In the genomic region with DNA sequence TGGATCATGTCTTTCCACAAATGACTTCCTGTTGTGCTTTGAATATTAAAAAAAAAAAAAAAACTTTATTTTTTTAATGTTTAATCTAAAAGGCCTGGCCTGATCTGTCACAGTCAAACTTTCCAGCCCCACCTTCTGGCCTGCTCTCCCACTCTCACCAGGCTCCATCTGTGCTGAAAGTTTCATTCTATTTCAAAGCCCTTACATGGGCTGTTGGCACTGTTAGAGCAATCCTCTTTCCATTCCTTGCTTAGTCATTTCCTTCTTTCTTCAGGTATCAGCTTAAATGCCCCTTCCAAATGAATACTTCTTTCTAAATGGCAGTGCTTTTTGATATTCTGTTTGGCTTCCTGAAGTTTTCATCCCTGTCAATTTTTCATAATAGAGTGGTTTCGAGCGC, we compare ENCODE assay signal across 16 cellular contexts.
"Had no signal": no experiment of that assay in that cellular context is flagged by ENCODE, and none has a peak within 500 bp of the region (broad histone marks: within the 10 kb centered on the region; RNA-seq: fewer than 3 reads in every experiment).

No MANE protein-coding gene starts in this region.

- H2AFZ ChIP-seq: parathyroid adenoma had no signal

- H3K9ac ChIP-seq: parathyroid adenoma had no signal

- ATAC-seq: activated T-cell treated with anti-CD3 and anti-CD28 coated beads, Interleukin-2, amount 50 U/mL, for 72 hours; effector memory CD8-positive, alpha-beta T cell; heart right ventricle; left lung; naive thymus-derived CD8-positive, alpha-beta T cell; stimulated activated effector memory CD8-positive, alpha-beta T cell treated with anti-CD3 and anti-CD28 coated beads, Interleukin-12 subunit alpha, Interleukin-12 subunit beta, amount 100 ng/mL, for 72 hours had no signal

- DNase-seq: activated B cell treated with CpG ODN at 0.5 μM for 24 hours; activated CD4-positive, alpha-beta T cell treated with anti-CD3 and anti-CD28 coated beads, Interleukin-2, amount 10 ng/mL, durations not matched to agents 7 days and 5 days; activated CD8-positive, alpha-beta memory T cell treated with anti-CD3 and anti-CD28 coated beads, Interleukin-2, amount 50 U/mL, for 48 hours; activated gamma-delta T cell treated with Interleukin-2 at 50 U/mL for 16 hours; activated naive CD8-positive, alpha-beta T cell treated with anti-CD3 and anti-CD28 coated beads, Interleukin-2, amount 10 ng/mL, durations not matched to agents 7 days and 5 days; activated T-cell treated with anti-CD3 and anti-CD28 coated beads, Interleukin-2, amount 50 U/mL, for 72 hours; effector memory CD8-positive, alpha-beta T cell; heart right ventricle; islet precursor cell; left lung; naive thymus-derived CD8-positive, alpha-beta T cell; retina; T-helper 2 cell had no signal

- H3K36me3 ChIP-seq: heart right ventricle, left lung, neutrophil had no signal

- H3K27ac ChIP-seq: heart right ventricle, left lung, neutrophil, parathyroid adenoma had no signal

- H3K9me3 ChIP-seq: left lung, neutrophil had no signal

- H3K27me3 ChIP-seq: heart right ventricle, left lung, neutrophil had no signal

- H3K79me2 ChIP-seq: parathyroid adenoma had no signal

- H3K4me3 ChIP-seq: heart right ventricle, left lung had no signal

- H3K4me1 ChIP-seq: heart right ventricle, left lung, parathyroid adenoma had no signal
